In the genomic region with DNA sequence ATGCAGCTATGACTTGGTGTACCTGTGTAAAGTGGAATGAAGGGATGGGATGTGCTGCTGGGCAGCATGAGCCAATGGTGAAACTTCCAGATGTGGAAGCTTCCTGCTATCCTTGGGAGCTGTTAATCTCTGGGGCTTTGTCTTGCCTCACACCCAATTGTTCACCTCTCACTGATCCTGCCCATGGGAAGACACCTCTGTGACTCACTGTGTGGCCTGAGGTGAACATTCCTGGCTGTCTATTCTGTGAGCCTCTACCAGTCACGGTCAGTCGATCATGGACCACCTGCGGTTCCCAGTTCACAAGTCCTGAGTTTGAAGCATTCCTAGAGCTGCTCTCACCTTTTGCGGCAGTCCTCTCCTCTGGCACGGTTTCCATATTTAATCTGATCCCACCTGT, we compare ENCODE assay signal across 25 cellular contexts. TPM values are rescaled to one million over a fixed set of nuclear protein-coding genes. Genes with fewer than 3 reads are reported as not detected.
DNase-seq lines count a peak whose midpoint lies in the region; ATAC-seq, FAIRE-seq and TF ChIP-seq lines count a peak whose summit lies in the region.
"Had no signal": no experiment of that assay in that cellular context is flagged by ENCODE, and none has a peak within 500 bp of the region (broad histone marks: within the 10 kb centered on the region; RNA-seq: fewer than 3 reads in every experiment).

No MANE protein-coding gene starts in this region.

- FAIRE-seq in GM12878 (lab: Jason Lieb, UNC) (no peak), keratinocyte (lab: Jason Lieb, UNC) (peak; percentile 26)
- FAIRE-seq: colon had no signal

- BruUV-seq in GM12878 (replicated peaks; lab: Mats Ljungman, UMichigan) = no TSS peak

- RAD21 ChIA-PET in GM12878 (lab: Charles Lee; ENCODE audit: unreplicated experiment) = interaction anchor here (1.2 to 1.8 kb wide), 3 partner anchors 12 to 40 kb away, joined by 3 to 9 read pairs (median 5); a partner anchor contains a TSS

- TF ChIP-seq CTCF in GM12878 (IDR thresholded peaks at IDR 0.05 in 2 of 3, conservative IDR thresholded peaks at IDR 0.05 in 1 of 3; ENCODE audit: control insufficient read depth in 2 of 3, extremely low read depth in 1 of 3, insufficient read depth in 1 of 3, low read depth in 3 of 3, low read length in 3 of 3) = no peak
- TF ChIP-seq CTCF in keratinocyte (optimal IDR thresholded peaks at IDR 0.05 in 1 of 3, IDR thresholded peaks at IDR 0.05 in 1 of 3, conservative IDR thresholded peaks at IDR 0.05 in 1 of 3; ENCODE audit: extremely low read depth in 1 of 3, insufficient read depth in 2 of 3, low read length in 3 of 3) = no peak
- TF ChIP-seq CTCF in tibial nerve (IDR thresholded peaks at IDR 0.05) = no peak

- H3K9ac ChIP-seq in GM12878 (ENCODE audit: control insufficient read depth, insufficient read depth, low read length) (no peak overlapping the region), keratinocyte (ENCODE audit: control insufficient read depth, extremely low read depth, insufficient read depth, low read length) (no peak overlapping the region)

- H3K9me3 ChIP-seq in GM12878 (replicated peaks; ENCODE audit: control insufficient read depth, insufficient read depth, low read length) = peaks cover 6% of the 10 kb centered on the region; the same call in 2 of the 3 replicates
- no peaks in the 10 kb centered on the region for H3K9me3 ChIP-seq in keratinocyte (ENCODE audit: control insufficient read depth, low read depth, low read length)
- peaks cover 0 to 20% (median 0%) of the 10 kb centered on the region in 4 donors for H3K9me3 ChIP-seq in tibial nerve
- H3K9me3 ChIP-seq: Peyer's patch had no signal

- H3K4me2 ChIP-seq in GM12878 (ENCODE audit: control insufficient read depth, insufficient read depth) = no peak overlapping the region
- H3K4me2 ChIP-seq in keratinocyte (ENCODE audit: control insufficient read depth, extremely low read depth, insufficient read depth, low read depth, low read length) = no peak overlapping the region
- H3K4me2 ChIP-seq: hepatocyte, smooth muscle cell had no signal

- CTCF ChIA-PET in GM12878 (lab: Yijun Ruan, JAX) = interaction anchor here (0.8 to 3.8 kb wide), 10 partner anchors 10 to 88 kb away, joined by 3 to 15 read pairs (median 6); a partner anchor contains a TSS

- H3K79me2 ChIP-seq in GM12878 (ENCODE audit: control insufficient read depth, insufficient read depth, low read length) = no peaks in the 10 kb centered on the region
- H3K79me2 ChIP-seq in keratinocyte (ENCODE audit: control insufficient read depth, insufficient read depth, low read length) = no peaks in the 10 kb centered on the region
- H3K79me2 ChIP-seq: hepatocyte had no signal

- DNase-seq in Caki2 (ENCODE audit: low read depth) (peak; percentile 88), HT1080 (ENCODE audit: low read depth) (peak; percentile 1), GM12878 (ENCODE audit: low read depth, low spot score) (no peak), keratinocyte (ENCODE audit: low read depth, low spot score) (no peak), tibial nerve (ENCODE audit: low spot score in 2 of 2) (no peak), SKM-1 treated with dmso at 0.1 percent for 144 hours (lab: John Stamatoyannopoulos, UW; ENCODE audit: unreplicated experiment) (no peak), SKM-1 (lab: John Stamatoyannopoulos, UW; ENCODE audit: unreplicated experiment) (no peak)
- DNase-seq: activated naive CD8-positive, alpha-beta T cell treated with anti-CD3 and anti-CD28 coated beads for 36 hours; CD4-positive, alpha-beta T cell; DMS53; left colon; midbrain; NCI-H1105 treated with DMSO at 0.1 percent for 48 hours; Peyer's patch; stimulated activated CD4-positive, alpha-beta T cell treated with anti-CD3 and anti-CD28 coated beads, Interleukin-4, amount 100 ng/mL, for 24 hours; stomach; T1000 had no signal

- no peak overlapping the region for H3K4me3 ChIP-seq in GM12878
- no peak overlapping the region for H3K4me3 ChIP-seq in keratinocyte (ENCODE audit: control insufficient read depth in 2 of 3, extremely low read depth in 1 of 3, insufficient read depth in 2 of 3, low read depth in 1 of 3, low read length in 3 of 3)
- no peak overlapping the region for H3K4me3 ChIP-seq in tibial nerve
- H3K4me3 ChIP-seq: hepatocyte, Peyer's patch, SK-N-MC, smooth muscle cell, stomach had no signal

- in situ Hi-C loops in Caki2 (cut with HindIII; ENCODE audit: low pct_unique_long_range_greater_than_20kb, low sequenced_read_pairs) (no loop called here), GM12878 (cut with MboI) (no loop called here)

- no peak for ATAC-seq in GM12878
- ATAC-seq in HG02973 (IDR thresholded peaks at IDR 0.05; ENCODE audit: unreplicated experiment) = no peak
- ATAC-seq: activated CD4-positive, CD25-positive, alpha-beta regulatory T cell treated with anti-CD3 and anti-CD28 coated beads, Interleukin-2, amount 50 U/mL, for 24 hours; left colon had no signal

- WGBS in GM12878 (ENCODE audit: insufficient coverage, insufficient replicate concordance, low lambda C conversion rate, missing lambda C conversion rate) = 87% methylated on average over 5 of the region's 5 CpGs
- WGBS in tibial nerve, 2 donors = 67 to 75% methylated on average over 5 of the region's 5 CpGs

- no peaks in the 10 kb centered on the region for H3K9me1 ChIP-seq in keratinocyte (ENCODE audit: control insufficient read depth, extremely low read depth, insufficient read depth, low read length)

- H2AFZ ChIP-seq in GM12878 (ENCODE audit: control insufficient read depth, low read depth, low read length) (no peak overlapping the region), keratinocyte (ENCODE audit: control insufficient read depth, low read length) (no peak overlapping the region)
- H2AFZ ChIP-seq: hepatocyte had no signal

- TF ChIP-seq EP300 in GM12878 (IDR thresholded peaks at IDR 0.05; ENCODE audit: borderline replicate concordance in 1 of 2, control insufficient read depth in 1 of 2, low read depth in 2 of 2, low read length in 2 of 2) (no peak), tibial nerve (IDR thresholded peaks at IDR 0.05) (no peak)

- H3K27ac ChIP-seq in GM12878 (ENCODE audit: control insufficient read depth, insufficient read depth) = no peak overlapping the region
- H3K27ac ChIP-seq in keratinocyte (ENCODE audit: control insufficient read depth, insufficient read depth, low read length) = no peak overlapping the region
- H3K27ac ChIP-seq in tibial nerve = no peak overlapping the region
- H3K27ac ChIP-seq: hepatocyte, Peyer's patch, SK-N-MC, stomach had no signal

- H4K20me1 ChIP-seq in GM12878 (ENCODE audit: control insufficient read depth, insufficient read depth) (no peaks in the 10 kb centered on the region), keratinocyte (ENCODE audit: control insufficient read depth, extremely low read depth, insufficient read depth, low read length) (no peaks in the 10 kb centered on the region)

- H3K27me3 ChIP-seq in GM12878 (replicated peaks in 1 of 2; ENCODE audit: control insufficient read depth in 2 of 2, insufficient read depth in 2 of 2, low read length in 1 of 2) (no peaks in the 10 kb centered on the region), keratinocyte (ENCODE audit: control insufficient read depth, extremely low read depth, insufficient read depth, low read length) (peaks cover 5% of the 10 kb centered on the region), tibial nerve (no peaks in the 10 kb centered on the region)
- H3K27me3 ChIP-seq: hepatocyte, Peyer's patch had no signal

- no peak for TF ChIP-seq RAD21 in GM12878 (IDR thresholded peaks at IDR 0.05; ENCODE audit: insufficient read depth, low read depth, low read length)

- POLR2A ChIA-PET in GM12878 (lab: Charles Lee) = interaction anchor here (0.6 to 1.1 kb wide), 2 partner anchors 12 to 83 kb away, joined by 4 to 5 read pairs; a partner anchor contains a TSS

- SMC1A ChIA-PET in GM12878 (lab: Charles Lee; ENCODE audit: uncharacterized antibody, unreplicated experiment) = interaction anchor here (0.7 to 2.1 kb wide), 5 partner anchors 12 to 86 kb away, joined by 3 to 8 read pairs (median 3); a partner anchor contains a TSS

- H3K36me3 ChIP-seq in GM12878 (ENCODE audit: control insufficient read depth in 2 of 2, insufficient read depth in 2 of 2, low read length in 1 of 2) (no peaks in the 10 kb centered on the region), keratinocyte (ENCODE audit: control insufficient read depth in 2 of 2, extremely low read depth in 1 of 2, insufficient read depth in 2 of 2, low read length in 2 of 2) (no peaks in the 10 kb centered on the region), tibial nerve (no peaks in the 10 kb centered on the region)
- H3K36me3 ChIP-seq: Peyer's patch, stomach had no signal

- no peak for TF ChIP-seq POLR2A in GM12878 (IDR thresholded peaks at IDR 0.05; ENCODE audit: low read depth, low read length)
- TF ChIP-seq POLR2A in tibial nerve (IDR thresholded peaks at IDR 0.05) = no peak

- dilution Hi-C loops in keratinocyte (cut with MboI; ENCODE audit: extremely low pct_ligation_motif_present, low sequenced_read_pairs) = no loop called here

- intact Hi-C loops in GM12878 (cut with micrococcal nuclease; ENCODE audit: unreplicated experiment) = no loop called here

- H3K4me1 ChIP-seq in GM12878 (ENCODE audit: control insufficient read depth, insufficient read depth, low read length) (peaks cover 11% of the 10 kb centered on the region; the same call in 1 of the 2 replicates), keratinocyte (ENCODE audit: control insufficient read depth, extremely low read depth, insufficient read depth, low read length) (peaks cover 8% of the 10 kb centered on the region), tibial nerve (no peaks in the 10 kb centered on the region)
- H3K4me1 ChIP-seq: Peyer's patch, stomach had no signal

RNA-seq across cellular contexts. Expression of a gene that starts 12.1 kb away (rescaled TPM):
- 11.4 and 29.6 TPM in 2 replicates for total RNA-seq in Caki2 (2014; rRNA removed; shearing (Covaris generic); ENCODE audit: low replicate concordance)
- not detected in 2 replicates for total RNA-seq in HT1080 (2014; rRNA removed; shearing (Covaris generic))
- not detected in 2 replicates for polyA plus RNA-seq in HT1080 (2015; cell fraction: cytosol; rRNA removed)
- polyA plus RNA-seq in HT1080 (2015; cell fraction: nucleus; rRNA removed) = not detected in 2 replicates
- total RNA-seq in GM12878 (2013; cell fraction: nucleolus; rRNA removed) = 2.2 and 2.9 TPM in 2 replicates
- total RNA-seq in GM12878 (2014; rRNA removed) (0.85 and 0.98 TPM in 2 replicates), GM12878 (2014; rRNA removed; fragmentation: Illumina TruSeq; extraction: Trizol) (0.09 and 0.31 TPM in 2 replicates), GM12878 (2021) (0.44 and 0.72 TPM in 2 replicates), tibial nerve (1 to 10 TPM in 1 of 4 donors, not detected in 3; 1.5 TPM)
- polyA plus RNA-seq in GM12878 (2011; ENCODE audit: low read depth) = 0.16 TPM
- polyA plus RNA-seq in GM12878 (2011; rRNA removed) (4.4 and 6.3 TPM in 2 replicates), GM12878 (2014; fragmentation: Illumina TruSeq; extraction: Trizol) (0.10 TPM in 1 of 2 replicates, not detected in the other), GM12878 (2014; fragmentation: Nextera tagmentation; extraction: Ambion mirVana) (under 1 TPM; 0.03 to 0.07 TPM), GM12878 (2014; rRNA removed) (0.39 and 0.51 TPM in 2 replicates), GM12878 (2016; fragmentation: Nextera tagmentation; extraction: Ambion mirVana) (under 1 TPM; 0.55 to 0.79 TPM), keratinocyte (0.05 to 0.06 TPM in 2 of 3 replicates, not detected in the other)
- polyA plus RNA-seq in GM12878 (2011; cell fraction: cytosol; rRNA removed) = 6.6 and 7.9 TPM in 2 replicates
- polyA plus RNA-seq in GM12878 (2011; cell fraction: nucleus; rRNA removed) = 7.3 and 12.0 TPM in 2 replicates
- 0.42 and 0.72 TPM in 2 replicates for polyA plus RNA-seq in GM12878 (2012)
- polyA minus RNA-seq in GM12878 (2011; rRNA and poly(A)+ RNA removed) = 1.9 and 2.2 TPM in 2 replicates
- 0.52 and 1.2 TPM in 2 replicates for polyA minus RNA-seq in GM12878 (2011; cell fraction: cytosol; rRNA and poly(A)+ RNA removed)
- polyA minus RNA-seq in GM12878 (2011; cell fraction: nucleus; rRNA and poly(A)+ RNA removed) = 0.96 and 1.3 TPM in 2 replicates
- polyA plus RNA-seq in keratinocyte (2011; ENCODE audit: low read depth) = not detected
- not detected in 2 replicates for polyA plus RNA-seq in keratinocyte (2011; cell fraction: cytosol; rRNA removed)
- 0.15 and 0.48 TPM in 2 replicates for polyA plus RNA-seq in keratinocyte (2011; cell fraction: nucleus; rRNA removed)
- 0.20 TPM in 1 of 2 replicates, not detected in the other for polyA plus RNA-seq in keratinocyte (2012; ENCODE audit: low replicate concordance)
- not detected in 3 replicates for polyA minus RNA-seq in keratinocyte
- polyA minus RNA-seq in keratinocyte (2011; cell fraction: cytosol; rRNA and poly(A)+ RNA removed) = not detected
- polyA minus RNA-seq in keratinocyte (2011; cell fraction: nucleus; rRNA and poly(A)+ RNA removed) = 0.32 TPM in 1 of 2 replicates, not detected in the other
- total RNA-seq: CD4-positive, alpha-beta T cell; fibroblast of villous mesenchyme; pulmonary artery endothelial cell; smooth muscle cell had no signal

RNA-seq across cellular contexts. Expression of a gene that starts 43.5 kb away (rescaled TPM):
- total RNA-seq in Caki2 (2014; rRNA removed; shearing (Covaris generic); ENCODE audit: low replicate concordance) = 11.6 and 12.3 TPM in 2 replicates
- total RNA-seq in HT1080 (2014; rRNA removed; shearing (Covaris generic)) = 2.1 and 4.1 TPM in 2 replicates
- polyA plus RNA-seq in HT1080 (2015; cell fraction: cytosol; rRNA removed) = 2.0 and 2.8 TPM in 2 replicates
- 2.5 and 3.1 TPM in 2 replicates for polyA plus RNA-seq in HT1080 (2015; cell fraction: nucleus; rRNA removed)
- total RNA-seq in GM12878 (2013; cell fraction: nucleolus; rRNA removed) = 85.2 and 91.3 TPM in 2 replicates
- total RNA-seq in GM12878 (2014; rRNA removed) = 46.2 and 46.8 TPM in 2 replicates
- total RNA-seq in GM12878 (2014; rRNA removed; fragmentation: Illumina TruSeq; extraction: Trizol) = 22.2 and 25.3 TPM in 2 replicates
- 82.7 and 87.9 TPM in 2 replicates for total RNA-seq in GM12878 (2021)
- 16.0 TPM for polyA plus RNA-seq in GM12878 (2011; ENCODE audit: low read depth)
- polyA plus RNA-seq in GM12878 (2011; rRNA removed) = 13.3 and 28.5 TPM in 2 replicates
- 39.3 and 54.4 TPM in 2 replicates for polyA plus RNA-seq in GM12878 (2011; cell fraction: cytosol; rRNA removed)
- polyA plus RNA-seq in GM12878 (2011; cell fraction: nucleus; rRNA removed) = 160 and 161 TPM in 2 replicates
- polyA plus RNA-seq in GM12878 (2012) = 47.3 and 50.2 TPM in 2 replicates
- 3.1 and 18.1 TPM in 2 replicates for polyA plus RNA-seq in GM12878 (2014; fragmentation: Illumina TruSeq; extraction: Trizol)
- polyA plus RNA-seq in GM12878 (2014; fragmentation: Nextera tagmentation; extraction: Ambion mirVana) = 1 to 10 TPM in 1 of 2 experiments, under 1 TPM in 1; 0.76 to 3.8 TPM
- 79.3 and 83.3 TPM in 2 replicates for polyA plus RNA-seq in GM12878 (2014; rRNA removed)
- polyA plus RNA-seq in GM12878 (2016; fragmentation: Nextera tagmentation; extraction: Ambion mirVana) = 10 to 100 TPM; 76.2 to 87.1 TPM
- 12.7 and 34.9 TPM in 2 replicates for polyA minus RNA-seq in GM12878 (2011; rRNA and poly(A)+ RNA removed)
- 26.1 and 28.5 TPM in 2 replicates for polyA minus RNA-seq in GM12878 (2011; cell fraction: cytosol; rRNA and poly(A)+ RNA removed)
- polyA minus RNA-seq in GM12878 (2011; cell fraction: nucleus; rRNA and poly(A)+ RNA removed) = 22.6 and 34.3 TPM in 2 replicates
- 1.6 to 2.8 TPM (median 1.9 TPM) in 3 replicates for polyA plus RNA-seq in keratinocyte
- polyA plus RNA-seq in keratinocyte (2011; ENCODE audit: low read depth) = 3.4 TPM
- polyA plus RNA-seq in keratinocyte (2011; cell fraction: cytosol; rRNA removed) = 0.98 and 2.6 TPM in 2 replicates
- polyA plus RNA-seq in keratinocyte (2011; cell fraction: nucleus; rRNA removed) = 2.4 and 3.3 TPM in 2 replicates
- 3.0 and 4.9 TPM in 2 replicates for polyA plus RNA-seq in keratinocyte (2012; ENCODE audit: low replicate concordance)
- polyA minus RNA-seq in keratinocyte = 0.86 to 4.1 TPM (median 0.93 TPM) in 3 replicates
- polyA minus RNA-seq in keratinocyte (2011; cell fraction: cytosol; rRNA and poly(A)+ RNA removed) = 3.1 TPM
- 1.0 and 2.4 TPM in 2 replicates for polyA minus RNA-seq in keratinocyte (2011; cell fraction: nucleus; rRNA and poly(A)+ RNA removed)
- 10 to 100 TPM; 23.8 to 56.4 (median 40.3) TPM for total RNA-seq in tibial nerve

Comparison
In these comparisons a context has a peak if more than half of its experiments do, and no peak if none do; other contexts are left out.
1. DNase-seq: peak in Caki2 (single experiment) and HT1080 (single experiment); none in GM12878 (single experiment), keratinocyte (single experiment), tibial nerve (0 of 2), SKM-1 treated with dmso at 0.1 percent for 144 hours (single experiment) and SKM-1 (single experiment).